In the genomic region with DNA sequence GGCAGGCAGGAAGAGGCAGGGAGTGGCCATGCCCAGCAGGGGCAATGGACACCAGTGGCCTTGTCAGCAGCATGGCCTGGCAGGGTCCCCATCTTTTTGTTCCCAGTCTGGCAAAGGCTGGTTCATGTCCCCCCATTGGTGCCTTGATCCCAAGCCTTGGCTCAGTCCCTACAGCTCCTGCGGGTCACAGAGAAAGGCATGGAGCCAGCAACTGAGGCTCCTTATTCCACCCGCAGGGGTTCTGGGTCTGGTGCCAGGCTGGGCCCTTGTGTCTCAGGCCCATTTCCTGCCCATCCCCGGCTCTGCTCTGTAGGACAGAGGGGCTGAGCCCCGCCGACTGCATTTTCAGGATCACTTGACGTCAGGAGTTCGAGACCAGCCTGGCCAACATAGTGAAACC, we compare ENCODE assay signal across 17 cellular contexts. TPM values are rescaled to one million over a fixed set of nuclear protein-coding genes. Genes with fewer than 3 reads are reported as not detected.
A peak's percentile ranks its signal among the peaks of the same experiment; 100 is the strongest.
DNase-seq lines count a peak whose midpoint lies in the region; ATAC-seq and TF ChIP-seq lines count a peak whose summit lies in the region.
"Had no signal": no experiment of that assay in that cellular context is flagged by ENCODE, and none has a peak within 500 bp of the region (broad histone marks: within the 10 kb centered on the region; RNA-seq: fewer than 3 reads in every experiment).

No MANE protein-coding gene starts in this region.

- H3K4me3 ChIP-seq in left ventricle myocardium inferior (no peak overlapping the region), right cardiac atrium (ENCODE audit: low read length) (no peak overlapping the region), mucosa of rectum (ENCODE audit: low read length in 2 of 2) (no peak overlapping the region)
- H3K4me3 ChIP-seq: GM23338 had no signal

- H3K4me1 Mint-ChIP-seq in activated B cell treated with CpG ODN at 0.5 μM for 24 hours = peaks cover 91% of the 10 kb centered on the region

- ATAC-seq in right cardiac atrium = no peak
- no peak for ATAC-seq in activated B cell treated with CpG ODN at 0.5 μM for 24 hours (ENCODE audit: low read depth)

- H3K27ac ChIP-seq in left ventricle myocardium inferior (replicated peaks) (peak overlapping the region; percentile 15), right cardiac atrium (ENCODE audit: low read length) (no peak overlapping the region), mucosa of rectum (ENCODE audit: low read depth in 2 of 2, low read length in 2 of 2) (peak overlapping the region; percentile 40 to 43)
- H3K27ac ChIP-seq: brain microvascular endothelial cell had no signal

- H3K27me3 ChIP-seq in left ventricle myocardium inferior (ENCODE audit: low read depth) (no peaks in the 10 kb centered on the region), right cardiac atrium (ENCODE audit: control insufficient read depth, insufficient read depth) (no peaks in the 10 kb centered on the region), mucosa of rectum (ENCODE audit: control insufficient read depth in 2 of 2, insufficient read depth in 2 of 2, low read length in 2 of 2) (no peaks in the 10 kb centered on the region)
- H3K27me3 ChIP-seq: brain microvascular endothelial cell had no signal

- no peak overlapping the region for H3K4me3 Mint-ChIP-seq in activated B cell treated with CpG ODN at 0.5 μM for 24 hours
- H3K4me3 Mint-ChIP-seq: GM23338, nephron progenitor cell had no signal

- CTCF ChIA-PET in activated B cell treated with CpG ODN at 0.5 μM for 24 hours (lab: Charles Lee) = interaction anchor here (0.6 kb wide), 1 partner anchor 158 kb away, joined by 3 read pairs; no protein-coding TSS in a partner anchor

- peaks cover 4% of the 10 kb centered on the region for H3K36me3 Mint-ChIP-seq in activated B cell treated with CpG ODN at 0.5 μM for 24 hours (ENCODE audit: low read depth)

- intact Hi-C loops in left ventricle myocardium inferior (cut with micrococcal nuclease) = no loop called here
- intact Hi-C loops in right cardiac atrium (cut with DNase I) = no loop called here
- intact Hi-C loops in activated B cell treated with CpG ODN at 0.5 μM for 24 hours (cut with micrococcal nuclease) = loop anchor here (10.0 kb wide), 1 partner anchor 470 kb away; the partner anchor contains the start of genes NCBP1 and TSTD2

- WGBS in right cardiac atrium = 87% methylated on average over 7 of the region's 7 CpGs

- H3K27ac Mint-ChIP-seq in activated B cell treated with CpG ODN at 0.5 μM for 24 hours = peak overlapping the region; percentile 98
- H3K27ac Mint-ChIP-seq: GM23338, nephron progenitor cell had no signal

- POLR2A ChIA-PET in activated B cell treated with CpG ODN at 0.5 μM for 24 hours (lab: Charles Lee) = no interaction called here

- H3K27me3 Mint-ChIP-seq in activated B cell treated with CpG ODN at 0.5 μM for 24 hours = no peaks in the 10 kb centered on the region

- H3K36me3 ChIP-seq in left ventricle myocardium inferior = peaks cover 8% of the 10 kb centered on the region
- H3K36me3 ChIP-seq in mucosa of rectum (ENCODE audit: control insufficient read depth in 2 of 2, insufficient read depth in 2 of 2, low read length in 2 of 2) = peaks cover 16 to 26% of the 10 kb centered on the region in 2 donors
- H3K36me3 ChIP-seq: brain microvascular endothelial cell had no signal

- no peak for TF ChIP-seq CTCF in left ventricle myocardium inferior (IDR thresholded peaks at IDR 0.05; ENCODE audit: borderline replicate concordance)
- no peak for TF ChIP-seq CTCF in activated B cell treated with CpG ODN at 0.5 μM for 24 hours (IDR thresholded peaks at IDR 0.05)
- TF ChIP-seq CTCF in GM20000 (IDR thresholded peaks at IDR 0.05; ENCODE audit: extremely low read depth, missing control alignments) = no peak

- H3K4me1 ChIP-seq in left ventricle myocardium inferior = no peaks in the 10 kb centered on the region
- H3K4me1 ChIP-seq in right cardiac atrium (ENCODE audit: control insufficient read depth, insufficient read depth, low read length) = no peaks in the 10 kb centered on the region
- peaks cover 3 to 5% of the 10 kb centered on the region in 2 donors for H3K4me1 ChIP-seq in mucosa of rectum (ENCODE audit: control insufficient read depth in 2 of 2, insufficient read depth in 2 of 2, low read length in 2 of 2)

- no peaks in the 10 kb centered on the region for H3K9me3 Mint-ChIP-seq in activated B cell treated with CpG ODN at 0.5 μM for 24 hours
- H3K9me3 Mint-ChIP-seq: GM23338 had no signal

- DNase-seq in left ventricle myocardium inferior (no peak), right cardiac atrium (no peak), activated B cell treated with CpG ODN at 0.5 μM for 24 hours (no peak), NCI-H524 (lab: John Stamatoyannopoulos, UW) (no peak), GM20000 (ENCODE audit: low spot score) (no peak), HuH-7 (ENCODE audit: low spot score) (no peak)
- DNase-seq in stimulated activated naive CD4-positive, alpha-beta T cell (lab: John Stamatoyannopoulos, UW) = no peak
- DNase-seq: activated CD4-positive, alpha-beta T cell treated with anti-CD3 and anti-CD28 coated beads, Interleukin-2, amount 50 U/mL, for 1 hour; brain microvascular endothelial cell; DMS53; left ventricle myocardium superior; NCI-H774; nephron progenitor cell; retina; trophoblast cell had no signal

- H3K9ac ChIP-seq in mucosa of rectum (ENCODE audit: low read depth in 1 of 2, low read length in 2 of 2) = no peak overlapping the region

- H3K9me3 ChIP-seq in left ventricle myocardium inferior (replicated peaks) = peaks cover 14% of the 10 kb centered on the region
- no peaks in the 10 kb centered on the region for H3K9me3 ChIP-seq in right cardiac atrium (ENCODE audit: control insufficient read depth, low read length)
- H3K9me3 ChIP-seq in mucosa of rectum (ENCODE audit: control insufficient read depth in 2 of 2, low read length in 2 of 2) = no peaks in the 10 kb centered on the region

RNA-seq across cellular contexts. Expression of gene TRIM14, which starts 14.0 kb away (rescaled TPM):
- 4.1 TPM for total RNA-seq in left ventricle myocardium inferior
- total RNA-seq in right cardiac atrium = 1 to 10 TPM; 3.8 to 8.1 (median 4.8) TPM
- 1.2 TPM for polyA plus RNA-seq in right cardiac atrium
- total RNA-seq in activated B cell treated with CpG ODN at 0.5 μM for 24 hours = 11.7 and 12.8 TPM in 2 replicates

RNA-seq across cellular contexts. Expression of gene NANS, which starts 48.5 kb away (rescaled TPM):
- total RNA-seq in left ventricle myocardium inferior = 38.6 TPM
- total RNA-seq in right cardiac atrium = 10 to 100 TPM; 25.0 to 32.4 (median 30.2) TPM
- 37.2 TPM for polyA plus RNA-seq in right cardiac atrium
- 21.6 and 21.8 TPM in 2 replicates for total RNA-seq in activated B cell treated with CpG ODN at 0.5 μM for 24 hours
